16 cellular contexts compared by ENCODE assay signal in genomic region chr2:207747653-207748560, GRCh38. TPM values are rescaled to one million over a fixed set of nuclear protein-coding genes. Genes with fewer than 3 reads are reported as not detected.
DNase-seq lines count a peak whose midpoint lies in the region; ATAC-seq, FAIRE-seq and TF ChIP-seq lines count a peak whose summit lies in the region.
"Had no signal": no experiment of that assay in that cellular context is flagged by ENCODE, and none has a peak within 500 bp of the region (broad histone marks: within the 10 kb centered on the region; RNA-seq: fewer than 3 reads in every experiment).

No MANE protein-coding gene starts in this region.

- peaks cover 8% of the 10 kb centered on the region for H3K4me1 Mint-ChIP-seq in GM23338

- intact Hi-C loops in adrenal gland (cut with DNase I) (loop anchor here (2.0 to 10.0 kb wide), 3 partner anchors 227 to 314 kb away; no protein-coding TSS in a partner anchor), pancreas (cut with DNase I) (loop anchor here in 2 of 3 donors (10.0 kb wide), 3 partner anchors 227 to 297 kb away; no protein-coding TSS in a partner anchor)

- H3K36me3 Mint-ChIP-seq in GM23338 (ENCODE audit: low read depth), result peaks cover 27% of the 10 kb centered on the region; the same call in 2 of the 3 replicates

- no peaks in the 10 kb centered on the region for H3K9me3 Mint-ChIP-seq in GM23338
- H3K9me3 Mint-ChIP-seq: CD4-positive, alpha-beta T cell had no signal

- H3K4me2 ChIP-seq in GM23338 (no peak overlapping the region), fibroblast of lung (ENCODE audit: extremely low read depth, insufficient read depth, low read length) (no peak overlapping the region)

- H2AFZ ChIP-seq in GM23338, result no peak overlapping the region
- no peak overlapping the region for H2AFZ ChIP-seq in fibroblast of lung (ENCODE audit: low read length)

- TF ChIP-seq POLR2A in adrenal gland (IDR thresholded peaks at IDR 0.05), result no peak

- peaks cover 9% of the 10 kb centered on the region for H3K27me3 Mint-ChIP-seq in GM23338 (ENCODE audit: insufficient read depth, low read depth, poor library complexity)
- H3K27me3 Mint-ChIP-seq: CD4-positive, alpha-beta T cell had no signal

- ATAC-seq in GM23338, result no peak
- peak; percentile 59 to 75 (median 68) for ATAC-seq in pancreas
- ATAC-seq in HG03520 (IDR thresholded peaks at IDR 0.05; ENCODE audit: unreplicated experiment), result no peak
- ATAC-seq: HCT116 had no signal

- H3F3A ChIP-seq in GM23338 (replicated peaks; ENCODE audit: low read depth), result peaks cover 9% of the 10 kb centered on the region

- FAIRE-seq in pancreas (lab: Jason Lieb, UNC) (no peak), D721Med (lab: Jason Lieb, UNC) (no peak)

- H3K4me3 ChIP-seq in GM23338 (no peak overlapping the region), adrenal gland (no peak overlapping the region), fibroblast of lung (replicated peaks in 1 of 4; ENCODE audit: control extremely low read depth in 1 of 4, insufficient read depth in 1 of 4, low read depth in 3 of 4, low read length in 4 of 4) (no peak overlapping the region), pancreas (no peak overlapping the region)
- H3K4me3 ChIP-seq: Peyer's patch had no signal

- H3K9me3 ChIP-seq in adrenal gland (replicated peaks in 1 of 3) (no peaks in the 10 kb centered on the region), fibroblast of lung (ENCODE audit: control insufficient read depth, insufficient read depth, low read depth, low read length) (no peaks in the 10 kb centered on the region), pancreas (no peaks in the 10 kb centered on the region)
- H3K9me3 ChIP-seq: Peyer's patch had no signal

- H3K9ac ChIP-seq in fibroblast of lung (ENCODE audit: insufficient read depth, low read length), result no peak overlapping the region

- H3K27ac Mint-ChIP-seq in GM23338, result peak overlapping the region; percentile 94
- H3K27ac Mint-ChIP-seq: CD4-positive, alpha-beta T cell had no signal

- no peaks in the 10 kb centered on the region for H3K27me3 ChIP-seq in GM23338 (ENCODE audit: insufficient read depth)
- H3K27me3 ChIP-seq in adrenal gland, result no peaks in the 10 kb centered on the region
- H3K27me3 ChIP-seq in fibroblast of lung (ENCODE audit: control insufficient read depth, insufficient read depth, low read length), result no peaks in the 10 kb centered on the region
- no peaks in the 10 kb centered on the region for H3K27me3 ChIP-seq in pancreas
- H3K27me3 ChIP-seq: Peyer's patch had no signal

- H3K36me3 ChIP-seq in GM23338 (ENCODE audit: insufficient read depth), result peaks cover 9% of the 10 kb centered on the region
- H3K36me3 ChIP-seq in adrenal gland (replicated peaks in 1 of 2), result no peaks in the 10 kb centered on the region
- peaks cover 2% of the 10 kb centered on the region for H3K36me3 ChIP-seq in fibroblast of lung (ENCODE audit: control insufficient read depth, insufficient read depth, low read length)
- H3K36me3 ChIP-seq in pancreas, result peaks cover 0 to 3% (median 0%) of the 10 kb centered on the region in 3 donors

- TF ChIP-seq CTCF in GM23338 (conservative IDR thresholded peaks at IDR 0.05; ENCODE audit: low read depth in 2 of 2), result no peak
- no peak for TF ChIP-seq CTCF in adrenal gland (IDR thresholded peaks at IDR 0.05)
- TF ChIP-seq CTCF in fibroblast of lung (conservative IDR thresholded peaks at IDR 0.05 in 1 of 2, IDR thresholded peaks at IDR 0.05 in 1 of 2; ENCODE audit: low read depth in 1 of 2, low read length in 2 of 2), result no peak
- no peak for TF ChIP-seq CTCF in pancreas (IDR thresholded peaks at IDR 0.05)
- TF ChIP-seq CTCF in D721Med (IDR thresholded peaks at IDR 0.05; ENCODE audit: insufficient read depth, missing control alignments), result no peak

- WGBS in adrenal gland, 4 donors, result 64 to 77% (median 69%) methylated on average over 14 to 15 of the region's 15 CpGs
- WGBS in pancreas, 2 donors, result 60 to 68% methylated on average over 15 of the region's 15 CpGs

- no peak overlapping the region for H3K4me3 Mint-ChIP-seq in GM23338
- H3K4me3 Mint-ChIP-seq: CD4-positive, alpha-beta T cell had no signal

- H4K20me1 ChIP-seq in GM23338 (replicated peaks; ENCODE audit: insufficient read depth) (no peaks in the 10 kb centered on the region), fibroblast of lung (ENCODE audit: control insufficient read depth, extremely low read depth, insufficient read depth, low read length) (no peaks in the 10 kb centered on the region)

- H3K27ac ChIP-seq in GM23338 (ENCODE audit: low read depth), result no peak overlapping the region
- no peak overlapping the region for H3K27ac ChIP-seq in adrenal gland
- no peak overlapping the region for H3K27ac ChIP-seq in fibroblast of lung (ENCODE audit: insufficient read depth, low read length)
- peak overlapping the region in 2 of 4 donors; percentile 27 to 72 for H3K27ac ChIP-seq in pancreas
- H3K27ac ChIP-seq: Peyer's patch had no signal

- H3K79me2 ChIP-seq in GM23338 (replicated peaks; ENCODE audit: insufficient read depth) (no peaks in the 10 kb centered on the region), fibroblast of lung (ENCODE audit: control insufficient read depth, insufficient read depth, low read length) (no peaks in the 10 kb centered on the region)

- no peaks in the 10 kb centered on the region for H3K9me2 ChIP-seq in GM23338 (ENCODE audit: insufficient read depth)

- DNase-seq in GM23338 (ENCODE audit: low spot score) (no peak), adrenal gland (peak in 5 of 7 donors; percentile 31 to 62 (median 39)), fibroblast of lung (ENCODE audit: low read depth in 2 of 2) (peak; percentile 45 to 71), pancreas (peak in 3 of 6 donors; percentile 43 to 55 (median 49)), D721Med (ENCODE audit: insufficient read length, low spot score) (no peak), NCI-H146 treated with DMSO at 0.1 percent for 48 hours (lab: John Stamatoyannopoulos, UW; ENCODE audit: unreplicated experiment) (no peak), NCI-H1048 (lab: John Stamatoyannopoulos, UW) (no peak)
- DNase-seq: ACHN; CD4-positive, alpha-beta T cell; EL; NCI-H1092; NCI-H187; Peyer's patch; Right ventricle myocardium superior had no signal

- peaks cover 13% of the 10 kb centered on the region for H3K4me1 ChIP-seq in GM23338 (ENCODE audit: insufficient read depth)
- H3K4me1 ChIP-seq in adrenal gland (replicated peaks in 1 of 2), result peaks cover 0 to 6% of the 10 kb centered on the region in 2 donors
- H3K4me1 ChIP-seq in fibroblast of lung (ENCODE audit: control insufficient read depth, extremely low read depth, insufficient read depth, low read length), result no peaks in the 10 kb centered on the region
- H3K4me1 ChIP-seq in pancreas, result peaks cover 20 to 32% (median 24%) of the 10 kb centered on the region in 3 donors

TF ChIP-seq in GM23338, 12 proteins besides CTCF, POLR2A, EP300 and RAD21 (continues in another document):
- TF ChIP-seq, protein P1, sequence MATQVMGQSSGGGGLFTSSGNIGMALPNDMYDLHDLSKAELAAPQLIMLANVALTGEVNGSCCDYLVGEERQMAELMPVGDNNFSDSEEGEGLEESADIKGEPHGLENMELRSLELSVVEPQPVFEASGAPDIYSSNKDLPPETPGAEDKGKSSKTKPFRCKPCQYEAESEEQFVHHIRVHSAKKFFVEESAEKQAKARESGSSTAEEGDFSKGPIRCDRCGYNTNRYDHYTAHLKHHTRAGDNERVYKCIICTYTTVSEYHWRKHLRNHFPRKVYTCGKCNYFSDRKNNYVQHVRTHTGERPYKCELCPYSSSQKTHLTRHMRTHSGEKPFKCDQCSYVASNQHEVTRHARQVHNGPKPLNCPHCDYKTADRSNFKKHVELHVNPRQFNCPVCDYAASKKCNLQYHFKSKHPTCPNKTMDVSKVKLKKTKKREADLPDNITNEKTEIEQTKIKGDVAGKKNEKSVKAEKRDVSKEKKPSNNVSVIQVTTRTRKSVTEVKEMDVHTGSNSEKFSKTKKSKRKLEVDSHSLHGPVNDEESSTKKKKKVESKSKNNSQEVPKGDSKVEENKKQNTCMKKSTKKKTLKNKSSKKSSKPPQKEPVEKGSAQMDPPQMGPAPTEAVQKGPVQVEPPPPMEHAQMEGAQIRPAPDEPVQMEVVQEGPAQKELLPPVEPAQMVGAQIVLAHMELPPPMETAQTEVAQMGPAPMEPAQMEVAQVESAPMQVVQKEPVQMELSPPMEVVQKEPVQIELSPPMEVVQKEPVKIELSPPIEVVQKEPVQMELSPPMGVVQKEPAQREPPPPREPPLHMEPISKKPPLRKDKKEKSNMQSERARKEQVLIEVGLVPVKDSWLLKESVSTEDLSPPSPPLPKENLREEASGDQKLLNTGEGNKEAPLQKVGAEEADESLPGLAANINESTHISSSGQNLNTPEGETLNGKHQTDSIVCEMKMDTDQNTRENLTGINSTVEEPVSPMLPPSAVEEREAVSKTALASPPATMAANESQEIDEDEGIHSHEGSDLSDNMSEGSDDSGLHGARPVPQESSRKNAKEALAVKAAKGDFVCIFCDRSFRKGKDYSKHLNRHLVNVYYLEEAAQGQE (IDR thresholded peaks at IDR 0.05; ENCODE audit: unreplicated experiment), result no peak
- no peak for TF ChIP-seq ZNF331 (CRISPR knock-in tag; IDR thresholded peaks at IDR 0.05; ENCODE audit: low read depth)
- no peak for TF ChIP-seq ZNF114 (CRISPR knock-in tag; IDR thresholded peaks at IDR 0.05)
- no peak for TF ChIP-seq STAT1 (IDR thresholded peaks at IDR 0.05; ENCODE audit: unreplicated experiment)
- TF ChIP-seq EZH2 (IDR thresholded peaks at IDR 0.05; ENCODE audit: low read depth, unreplicated experiment), result no peak
- no peak for TF ChIP-seq EZH2phosphoT487 (IDR thresholded peaks at IDR 0.05; ENCODE audit: unreplicated experiment)

RNA-seq across cellular contexts. Expression of gene FZD5, which starts 21.8 kb away (rescaled TPM):
- 80.5 and 94.8 TPM in 2 replicates for total RNA-seq in GM23338 (2014; rRNA removed; shearing (Covaris generic))
- polyA plus RNA-seq in GM23338 (2016; fragmentation: Nextera tagmentation; extraction: Ambion mirVana) (28.1 and 32.3 TPM in 2 replicates), adrenal gland (1 to 10 TPM; 4.2 to 7.1 (median 5.4) TPM), fibroblast of lung (0.40 and 0.59 TPM in 2 replicates), pancreas (1 to 10 TPM; 5.3 to 7.2 TPM)
- total RNA-seq in adrenal gland (10 to 100 TPM; 14.6 to 31.0 (median 21.3) TPM), fibroblast of lung (1.0 and 1.3 TPM in 2 replicates), pancreas (10 to 100 TPM; 13.7 to 23.0 (median 15.7) TPM)
- polyA plus RNA-seq in fibroblast of lung (2012), result 0.64 and 0.84 TPM in 2 replicates
- polyA minus RNA-seq in fibroblast of lung (ENCODE audit: low replicate concordance), result 0.56 and 0.86 TPM in 2 replicates

RNA-seq across cellular contexts. Expression of gene CCNYL1, which starts 36.5 kb away (rescaled TPM):
- total RNA-seq in GM23338 (2014; rRNA removed; shearing (Covaris generic)), result 32.1 and 35.1 TPM in 2 replicates
- polyA plus RNA-seq in GM23338 (2016; fragmentation: Nextera tagmentation; extraction: Ambion mirVana) (19.6 and 20.8 TPM in 2 replicates), adrenal gland (10 to 100 TPM in 1 of 3 donors, 1 to 10 TPM in 2; 3.9 to 13.3 (median 5.1) TPM), fibroblast of lung (18.2 and 18.4 TPM in 2 replicates), pancreas (1 to 10 TPM; 5.2 to 5.3 TPM)
- total RNA-seq in adrenal gland (10 to 100 TPM in 2 of 8 donors, 1 to 10 TPM in 6; 2.0 to 11.6 (median 6.6) TPM), fibroblast of lung (5.4 and 8.8 TPM in 2 replicates), pancreas (10 to 100 TPM in 4 of 6 donors, 1 to 10 TPM in 2; 8.4 to 12.4 (median 11.9) TPM)
- polyA plus RNA-seq in fibroblast of lung (2012), result 14.3 and 15.3 TPM in 2 replicates
- polyA minus RNA-seq in fibroblast of lung (ENCODE audit: low replicate concordance), result 3.5 and 4.0 TPM in 2 replicates

Comparison
In these comparisons a context has a peak if more than half of its experiments do, and no peak if none do; other contexts are left out.
1. ATAC-seq: peak in pancreas (4 of 4); none in GM23338 (single experiment) and HG03520 (single experiment).
2. DNase-seq: peak in adrenal gland (5 of 7) and fibroblast of lung (2 of 2); none in GM23338 (single experiment), D721Med (single experiment), NCI-H146 treated with DMSO at 0.1 percent for 48 hours (single experiment) and NCI-H1048 (single experiment).